In the genomic region with DNA sequence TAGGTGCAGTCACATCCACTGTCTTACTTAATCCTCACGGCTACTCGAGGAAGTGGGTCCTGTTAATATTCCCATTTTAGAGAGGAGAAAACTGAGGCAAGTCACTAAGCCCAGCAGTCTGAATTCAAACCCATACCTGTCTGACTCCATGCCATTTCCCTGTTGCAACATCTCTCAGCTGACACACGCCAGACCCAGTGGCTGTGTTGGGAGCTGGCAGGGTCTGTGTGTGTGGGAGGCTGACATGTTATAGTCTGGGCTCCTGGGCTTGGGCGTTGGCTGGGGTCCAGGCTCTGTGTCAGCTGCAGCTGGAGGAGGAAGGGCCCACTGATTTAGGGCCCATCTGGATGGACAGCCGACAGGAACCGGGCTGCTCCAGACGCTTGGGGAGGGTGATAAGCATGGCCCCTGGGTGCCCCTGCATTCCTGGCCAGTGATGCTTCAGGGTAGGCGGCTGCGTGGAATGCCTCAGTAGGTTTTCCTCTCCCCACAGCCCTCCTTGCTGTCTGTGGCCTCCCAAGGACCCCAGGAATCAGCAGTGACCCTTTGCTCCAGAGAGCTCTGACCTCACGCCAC, we compare ENCODE assay signal across 9 cellular contexts.
DNase-seq lines count a peak whose midpoint lies in the region; ATAC-seq and TF ChIP-seq lines count a peak whose summit lies in the region.
"Had no signal": no experiment of that assay in that cellular context is flagged by ENCODE, and none has a peak within 500 bp of the region (broad histone marks: within the 10 kb centered on the region; RNA-seq: fewer than 3 reads in every experiment).

No MANE protein-coding gene starts in this region.

- no peaks in the 10 kb centered on the region for H3K36me3 ChIP-seq in SK-N-SH (replicated peaks in 1 of 2; ENCODE audit: control insufficient read depth in 1 of 2, insufficient read depth in 2 of 2, low read length in 1 of 2)

- H3K9me3 ChIP-seq in SK-N-SH, result no peaks in the 10 kb centered on the region

- CTCF ChIA-PET in SK-N-SH (lab: Yijun Ruan, JAX), result interaction anchor here (0.6 to 1.2 kb wide), 4 partner anchors 9 to 88 kb away, joined by 3 to 4 read pairs (median 4); no protein-coding TSS in a partner anchor

- no peaks in the 10 kb centered on the region for H3K9me2 ChIP-seq in SK-N-SH

- no peaks in the 10 kb centered on the region for H3K79me2 ChIP-seq in SK-N-SH (ENCODE audit: insufficient read depth)

- no peak overlapping the region for H3K4me3 ChIP-seq in SK-N-SH (ENCODE audit: low read depth in 2 of 2, low read length in 1 of 2)

- no peaks in the 10 kb centered on the region for H3K27me3 ChIP-seq in SK-N-SH (ENCODE audit: insufficient read depth)

- peaks cover 4 to 38% of the 10 kb centered on the region in 2 experiments; a peak in 3 of 4 replicates for H3K4me1 ChIP-seq in SK-N-SH (ENCODE audit: control insufficient read depth in 1 of 2, insufficient read depth in 2 of 2, low read depth in 1 of 2, low read length in 1 of 2)

- DNase-seq in GM03348 (ENCODE audit: low spot score) (peak; percentile 96), SK-N-SH (peak; percentile 87), Right ventricle myocardium inferior (ENCODE audit: missing footprints) (peak; percentile 90), pulmonary artery endothelial cell (ENCODE audit: low read depth, low spot score) (peak; percentile 91), OCI-M2 (lab: John Stamatoyannopoulos, UW; ENCODE audit: unreplicated experiment) (no peak), DMS153 (lab: John Stamatoyannopoulos, UW) (no peak)

- no peak overlapping the region for H3K9ac ChIP-seq in SK-N-SH

- peak; percentile 33; the same call in 1 of the 2 replicates for TF ChIP-seq RAD21 in SK-N-SH (IDR thresholded peaks at IDR 0.05; ENCODE audit: low read length)

- H3K27ac ChIP-seq in SK-N-SH (ENCODE audit: low read depth in 2 of 2, low read length in 1 of 2), result peak overlapping the region; percentile 30 to 83; a peak in 3 of 4 replicates

- intact Hi-C loops in Right ventricle myocardium inferior (cut with DNase I), result no loop called here

- no peak overlapping the region for H3K4me2 ChIP-seq in SK-N-SH

- POLR2A ChIA-PET in SK-N-SH (lab: Yijun Ruan, JAX), result interaction anchor here (1.0 kb wide), 1 partner anchor 21 kb away, joined by 4 read pairs; no protein-coding TSS in a partner anchor

- no peak overlapping the region for H2AFZ ChIP-seq in SK-N-SH (ENCODE audit: low read depth)

- no peaks in the 10 kb centered on the region for H3F3A ChIP-seq in SK-N-SH (replicated peaks; ENCODE audit: insufficient read depth)

- H4K20me1 ChIP-seq in SK-N-SH (ENCODE audit: insufficient read depth), result no peaks in the 10 kb centered on the region

- ATAC-seq in Right ventricle myocardium inferior, result peak; percentile 85
- no peak for ATAC-seq in GM21447 (IDR thresholded peaks at IDR 0.05; ENCODE audit: unreplicated experiment)
- no peak for ATAC-seq in GM21381 (IDR thresholded peaks at IDR 0.05; ENCODE audit: unreplicated experiment)
- ATAC-seq: left colon had no signal

- TF ChIP-seq EP300 in SK-N-SH (IDR thresholded peaks at IDR 0.05; ENCODE audit: borderline replicate concordance in 1 of 2, low read depth in 1 of 2, low read length in 1 of 2), result peak; percentile 63 to 94; a peak in 3 of 4 replicates

- 23% methylated on average over 5 of the region's 10 CpGs for WGBS in SK-N-SH (ENCODE audit: low lambda C conversion rate)

- TF ChIP-seq CTCF in SK-N-SH (IDR thresholded peaks at IDR 0.05), result no peak

TF ChIP-seq in SK-N-SH, 30 proteins besides CTCF, POLR2A, EP300 and RAD21 (continues in another document):
- TF ChIP-seq GATA2 (CRISPR knock-in tag; IDR thresholded peaks at IDR 0.05) (peak; percentile 84), RFX5 (IDR thresholded peaks at IDR 0.05; ENCODE audit: low read length) (no peak), FOXJ3 (CRISPR knock-in tag; IDR thresholded peaks at IDR 0.05) (peak; percentile 83; the same call in 1 of the 2 replicates), IRF3 (IDR thresholded peaks at IDR 0.05; ENCODE audit: low read depth, low read length) (no peak), POLR2AphosphoS5 (IDR thresholded peaks at IDR 0.05; ENCODE audit: low read depth, low read length) (peak; percentile 39; the same call in 1 of the 2 replicates), MXI1 (IDR thresholded peaks at IDR 0.05; ENCODE audit: low read depth, low read length) (peak; percentile 83; the same call in 1 of the 2 replicates), GABPA (IDR thresholded peaks at IDR 0.05; ENCODE audit: low read depth) (no peak), JUND (IDR thresholded peaks at IDR 0.05) (peak; percentile 61), USF2 (IDR thresholded peaks at IDR 0.05; ENCODE audit: borderline replicate concordance, low read depth, low read length) (no peak), RCOR1 (IDR thresholded peaks at IDR 0.05; ENCODE audit: low read length) (peak; percentile 92), ZBTB33 (IDR thresholded peaks at IDR 0.05; ENCODE audit: borderline replicate concordance, low read depth) (peak; percentile 38; the same call in 1 of the 2 replicates), SIN3A (IDR thresholded peaks at IDR 0.05; ENCODE audit: borderline replicate concordance, low read depth, low read length) (0 out of 2 replicates have a peak, but pooled peaks have one; percentile 59), NRF1 (IDR thresholded peaks at IDR 0.05; ENCODE audit: low read depth, low read length) (no peak), EZH2phosphoT487 (IDR thresholded peaks at IDR 0.05; ENCODE audit: borderline replicate concordance, low read depth) (no peak), TEAD4 (IDR thresholded peaks at IDR 0.05; ENCODE audit: borderline replicate concordance, insufficient read depth) (peak; percentile 76), MAX (IDR thresholded peaks at IDR 0.05; ENCODE audit: low read depth) (0 out of 2 replicates have a peak, but pooled peaks have one; percentile 16), FOXM1 (IDR thresholded peaks at IDR 0.05; ENCODE audit: low read depth) (no peak), SMC3 (IDR thresholded peaks at IDR 0.05; ENCODE audit: low read depth, low read length) (no peak), MEF2A (IDR thresholded peaks at IDR 0.05; ENCODE audit: borderline replicate concordance, low read depth) (no peak), ELF1 (IDR thresholded peaks at IDR 0.05) (no peak)

Comparison
In these comparisons a context has a peak if more than half of its experiments do, and no peak if none do; other contexts are left out.
1. DNase-seq: peak in GM03348 (single experiment), SK-N-SH (single experiment), Right ventricle myocardium inferior (single experiment) and pulmonary artery endothelial cell (single experiment); none in OCI-M2 (single experiment) and DMS153 (single experiment).